In the genomic region with DNA sequence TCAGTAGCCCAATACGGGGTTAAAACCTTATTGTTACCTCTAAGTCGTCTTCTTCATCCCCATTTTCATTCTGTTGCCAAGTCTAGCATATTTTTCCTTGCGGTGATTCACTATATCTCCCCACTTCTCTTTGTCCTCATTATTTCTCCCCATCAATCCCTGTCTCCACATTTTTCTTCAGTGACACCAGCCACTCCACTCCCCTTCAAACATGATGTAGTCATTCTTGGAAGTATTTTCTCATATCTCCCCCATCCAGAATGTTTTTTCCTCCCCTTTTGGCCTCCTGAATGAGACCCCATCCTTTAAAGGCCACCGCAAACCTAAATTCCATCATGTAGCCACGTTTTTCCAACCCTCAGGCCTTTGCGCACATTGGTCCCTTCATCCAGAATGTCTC, we compare ENCODE assay signal across 24 cellular contexts.
"Had no signal": no experiment of that assay in that cellular context is flagged by ENCODE, and none has a peak within 500 bp of the region (broad histone marks: within the 10 kb centered on the region; RNA-seq: fewer than 3 reads in every experiment).

No MANE protein-coding gene starts in this region.

- H3K27me3 ChIP-seq: body of pancreas had no signal

- H3K4me1 ChIP-seq: body of pancreas had no signal

- H3K27ac ChIP-seq: body of pancreas, WERI-Rb-1 had no signal

- DNase-seq: activated CD4-positive, alpha-beta memory T cell treated with anti-CD3 and anti-CD28 coated beads, Interleukin-2, amount 10 ng/mL, durations not matched to agents 7 days and 5 days; activated CD4-positive, alpha-beta T cell treated with anti-CD3 and anti-CD28 coated beads for 36 hours; activated CD4-positive, alpha-beta T cell treated with anti-CD3 and anti-CD28 coated beads, Interleukin-2, amount 50 U/mL, for 1 hour; activated gamma-delta T cell treated with Interleukin-2 at 50 U/mL for 16 hours; activated naive CD4-positive, alpha-beta T cell treated with anti-CD3 and anti-CD28 coated beads, Interleukin-2, amount 10 ng/mL, durations not matched to agents 7 days and 5 days; activated naive CD8-positive, alpha-beta T cell treated with anti-CD3 and anti-CD28 coated beads for 36 hours; activated T-cell treated with anti-CD3 and anti-CD28 coated beads for 4 hours; activated T-cell treated with anti-CD3 and anti-CD28 coated beads, Interleukin-2, amount 50 U/mL, for 48 hours; Kasumi-1; KBM-7; NCI-H1048; NCI-H146; NCI-H187 treated with DMSO at 0.1 percent for 48 hours; NCI-H2081 treated with DMSO at 0.1 percent for 48 hours; NCI-H2171; NCI-H2227 treated with DMSO at 0.1 percent for 48 hours; NCI-H510A; NCI-H526 treated with DMSO at 0.1 percent for 48 hours; NCI-H82; SIG-M5; T-helper 1 cell; WERI-Rb-1 had no signal

- H3K4me3 ChIP-seq: body of pancreas had no signal

- H3K9me3 ChIP-seq: body of pancreas had no signal

- H3K36me3 ChIP-seq: WERI-Rb-1 had no signal

- ATAC-seq: activated CD4-positive, alpha-beta T cell treated with anti-CD3 and anti-CD28 coated beads for 36 hours; activated T-helper 17 cell treated with anti-CD3 and anti-CD28 coated beads, Interleukin-2, amount 50 U/mL, for 72 hours; body of pancreas had no signal
